Comparison of ENCODE assay signal across 22 cellular contexts in the genomic region with DNA sequence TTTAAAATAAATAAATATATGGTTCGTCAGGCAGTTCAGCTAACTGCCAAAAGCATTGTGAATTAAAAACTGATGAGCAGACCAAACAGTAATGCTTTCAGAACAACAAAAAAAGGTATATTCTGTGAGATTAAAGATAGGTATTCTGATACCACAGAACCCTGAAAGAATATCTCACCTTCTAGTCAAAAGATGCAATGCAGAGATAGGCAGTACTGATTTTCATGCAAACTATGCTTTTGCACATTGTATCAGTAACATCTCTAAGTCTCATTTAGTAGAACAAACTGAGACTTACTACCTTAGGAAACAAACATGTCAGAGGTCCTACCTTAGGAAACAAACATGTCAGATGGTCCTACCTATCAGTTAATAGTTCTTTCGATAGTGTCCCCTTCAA. TPM values are rescaled to one million over a fixed set of nuclear protein-coding genes. Genes with fewer than 3 reads are reported as not detected.
DNase-seq lines count a peak whose midpoint lies in the region; ATAC-seq, FAIRE-seq and TF ChIP-seq lines count a peak whose summit lies in the region.
"Had no signal": no experiment of that assay in that cellular context is flagged by ENCODE, and none has a peak within 500 bp of the region (broad histone marks: within the 10 kb centered on the region; RNA-seq: fewer than 3 reads in every experiment).

No MANE protein-coding gene starts in this region.

- peak; percentile 40 for FAIRE-seq in GM12891 (lab: Jason Lieb, UNC)
- FAIRE-seq: GM12878, GM18507, H1 had no signal

- no peak for TF ChIP-seq POLR2A in GM12891 (IDR thresholded peaks at IDR 0.05; ENCODE audit: low read depth, low read length)

- no peaks in the 10 kb centered on the region for H3K27me3 Mint-ChIP-seq in osteocyte (ENCODE audit: unreplicated experiment)
- H3K27me3 Mint-ChIP-seq: B cell; CD4-positive, CD25-positive, alpha-beta regulatory T cell had no signal

- H3K4me2 ChIP-seq in Karpas-422 (ENCODE audit: low read depth, low read length, poor library complexity, severe bottlenecking) = no peak overlapping the region
- H3K4me2 ChIP-seq: BLaER1 had no signal

- DNase-seq in GM12891 (ENCODE audit: insufficient read length, low spot score) (no peak), Karpas-422 (no peak), osteocyte (ENCODE audit: extremely low spot score, unreplicated experiment) (no peak), posterior vena cava (ENCODE audit: low spot score) (no peak)
- DNase-seq: Caco-2; CD4-positive, CD25-positive, alpha-beta regulatory T cell; CD8-positive, alpha-beta T cell; DMS 273 treated with DMSO at 0.1 percent for 48 hours; DMS79; EL; GDM1; GM23248; H7; HCEC 1CT had no signal

- peaks cover 41% of the 10 kb centered on the region for H3K4me1 Mint-ChIP-seq in osteocyte (ENCODE audit: unreplicated experiment)

- no peaks in the 10 kb centered on the region for H3K9me3 ChIP-seq in Karpas-422 (ENCODE audit: low read length)
- H3K9me3 ChIP-seq: Caco-2 had no signal

- H3K79me2 ChIP-seq in Karpas-422 (ENCODE audit: low read length) = peaks cover 97% of the 10 kb centered on the region

- ATAC-seq in GM18511 (IDR thresholded peaks at IDR 0.05; ENCODE audit: unreplicated experiment) (no peak), HG03442 (IDR thresholded peaks at IDR 0.05; ENCODE audit: unreplicated experiment) (no peak)
- ATAC-seq: CD8-positive, alpha-beta T cell; GM12878 had no signal

- H4K20me1 ChIP-seq in Karpas-422 (ENCODE audit: insufficient read depth, low read depth, low read length) = no peaks in the 10 kb centered on the region

- peaks cover 48% of the 10 kb centered on the region for H3K36me3 ChIP-seq in Karpas-422 (ENCODE audit: insufficient read depth, low read length)

- no peaks in the 10 kb centered on the region for H3K9me2 ChIP-seq in Karpas-422 (replicated peaks; ENCODE audit: insufficient read depth, low read length)

- no peak for TF ChIP-seq CTCF in osteocyte (IDR thresholded peaks at IDR 0.05)

- intact Hi-C loops in posterior vena cava (cut with DNase I) = no loop called here

- H3K9ac ChIP-seq in Karpas-422 (ENCODE audit: low read length) = no peak overlapping the region
- H3K9ac ChIP-seq: BLaER1, GM23248 had no signal

- no peak overlapping the region for H3K4me3 ChIP-seq in Karpas-422 (ENCODE audit: low read length)
- H3K4me3 ChIP-seq: BLaER1, GM12878, GM23248 had no signal

- H3K36me3 Mint-ChIP-seq in osteocyte (ENCODE audit: unreplicated experiment) = peaks cover 5% of the 10 kb centered on the region

- peak overlapping the region; percentile 38; the same call in 1 of the 2 replicates for H3K27ac ChIP-seq in Karpas-422 (ENCODE audit: low read length)
- H3K27ac ChIP-seq: BLaER1, C4-2B, GM23248 had no signal

- H3K4me3 Mint-ChIP-seq in osteocyte (ENCODE audit: unreplicated experiment) = no peak overlapping the region
- H3K4me3 Mint-ChIP-seq: B cell; CD4-positive, CD25-positive, alpha-beta regulatory T cell; CD8-positive, alpha-beta T cell had no signal

- H3K4me1 ChIP-seq in Karpas-422 (ENCODE audit: low read length) = peaks cover 39% of the 10 kb centered on the region
- H3K4me1 ChIP-seq: BLaER1, Caco-2 had no signal

- no peaks in the 10 kb centered on the region for H3K27me3 ChIP-seq in Karpas-422 (ENCODE audit: low read length)
- H3K27me3 ChIP-seq: BLaER1 had no signal

- H3K9me3 Mint-ChIP-seq in osteocyte (ENCODE audit: unreplicated experiment) = no peaks in the 10 kb centered on the region
- H3K9me3 Mint-ChIP-seq: CD8-positive, alpha-beta T cell had no signal

- no peak overlapping the region for H2AFZ ChIP-seq in Karpas-422 (ENCODE audit: low read length)
- H2AFZ ChIP-seq: GM23248 had no signal

- H3K27ac Mint-ChIP-seq in osteocyte (ENCODE audit: unreplicated experiment) = peak overlapping the region; percentile 68
- H3K27ac Mint-ChIP-seq: B cell; CD4-positive, CD25-positive, alpha-beta regulatory T cell had no signal

TF ChIP-seq in GM12891, 5 proteins besides CTCF, POLR2A, EP300 and RAD21:
- TF ChIP-seq POU2F2 (IDR thresholded peaks at IDR 0.05; ENCODE audit: low read depth, low read length) (no peak), PAX5 (IDR thresholded peaks at IDR 0.05; ENCODE audit: insufficient read depth, low read length, severe bottlenecking) (no peak), POLR2AphosphoS5 (IDR thresholded peaks at IDR 0.05; ENCODE audit: low read depth, low read length) (no peak), SPI1 (IDR thresholded peaks at IDR 0.05; ENCODE audit: low read depth, low read length) (no peak), TAF1 (IDR thresholded peaks at IDR 0.05; ENCODE audit: low read depth, low read length) (no peak)

RNA-seq across cellular contexts. Expression of a gene that starts 32.4 kb away (rescaled TPM):
- 40.9 TPM for polyA plus RNA-seq in GM12891 (2012; ENCODE audit: low read depth, missing spikeins)
- 74.5 and 132 TPM in 2 replicates for total RNA-seq in Karpas-422 (2014; rRNA removed; shearing (Covaris generic); ENCODE audit: low replicate concordance)
- total RNA-seq in osteocyte = 72.6 and 83.6 TPM in 2 replicates
- total RNA-seq in posterior vena cava = 10 to 100 TPM; 67.1 to 84.1 TPM
